ENCODE assay signal across 16 cellular contexts in the genomic region with DNA sequence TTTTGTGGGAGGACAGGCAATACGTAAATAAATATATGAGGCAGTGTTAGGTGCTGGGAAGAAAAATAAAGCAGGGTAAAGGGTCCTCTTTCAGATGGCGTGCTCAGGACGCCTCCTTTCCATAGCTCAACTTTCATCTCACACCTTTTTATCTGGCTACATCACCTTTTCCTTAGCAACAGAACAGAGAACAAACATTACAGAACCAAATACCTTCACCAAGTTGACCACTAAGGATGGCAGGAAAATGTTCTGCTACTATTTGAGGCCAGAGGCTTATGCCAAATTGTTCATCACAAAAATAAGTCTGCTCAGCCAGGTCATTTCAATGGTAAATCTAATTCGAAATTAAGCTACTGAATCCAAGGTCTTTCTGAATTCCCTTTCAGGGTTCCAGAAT.
DNase-seq lines count a peak whose midpoint lies in the region; ATAC-seq and TF ChIP-seq lines count a peak whose summit lies in the region.
"Had no signal": no experiment of that assay in that cellular context is flagged by ENCODE, and none has a peak within 500 bp of the region (broad histone marks: within the 10 kb centered on the region; RNA-seq: fewer than 3 reads in every experiment).

No MANE protein-coding gene starts in this region.

- intact Hi-C loops in Right ventricle myocardium superior (cut with DNase I) (no loop called here), cardiac septum (cut with DNase I) (no loop called here), heart right ventricle (cut with DNase I) (no loop called here)

- no peak overlapping the region for H3K18ac ChIP-seq in mesendoderm (ENCODE audit: low read length)

- H3K79me2 ChIP-seq in mesendoderm (ENCODE audit: control insufficient read depth, insufficient read depth, low read length), result no peaks in the 10 kb centered on the region

- H4K5ac ChIP-seq in mesendoderm (ENCODE audit: low read length), result no peak overlapping the region

- no peak overlapping the region for H3K9ac ChIP-seq in mesendoderm (ENCODE audit: low read length)
- H3K9ac ChIP-seq: GM23248 had no signal

- 50 to 52% methylated on average over 4 of the region's 4 CpGs for WGBS in heart right ventricle, 2 donors
- no CpG with 5 or more reads among the region's 4 CpGs for WGBS in mesendoderm (ENCODE audit: extremely low coverage, insufficient coverage, low lambda C conversion rate)

- H4K8ac ChIP-seq in mesendoderm (ENCODE audit: low read depth, low read length), result no peak overlapping the region

- H3K4me3 ChIP-seq in heart right ventricle (no peak overlapping the region), right atrium auricular region (no peak overlapping the region), mesendoderm (ENCODE audit: low read length) (no peak overlapping the region)
- H3K4me3 ChIP-seq: GM23248 had no signal

- no peak overlapping the region for H2BK5ac ChIP-seq in mesendoderm (ENCODE audit: low read length)

- H3K4ac ChIP-seq in mesendoderm (ENCODE audit: low read depth, low read length), result no peak overlapping the region

- H3K56ac ChIP-seq in mesendoderm (ENCODE audit: low read length), result no peak overlapping the region

- H2BK15ac ChIP-seq in mesendoderm (replicated peaks; ENCODE audit: low read depth), result no peak overlapping the region

- no peak overlapping the region for H2BK120ac ChIP-seq in mesendoderm (ENCODE audit: low read depth, low read length)

- H3K27ac ChIP-seq in heart right ventricle (no peak overlapping the region), right atrium auricular region (peak overlapping the region; percentile 35 to 81), mesendoderm (ENCODE audit: low read depth, low read length) (no peak overlapping the region)
- H3K27ac ChIP-seq: GM23248 had no signal

- ATAC-seq in Right ventricle myocardium superior (ENCODE audit: poor library complexity), result peak; percentile 81
- peak in 5 of 8 donors; percentile 30 to 85 (median 61) for ATAC-seq in heart right ventricle

- H3K36me3 ChIP-seq in heart right ventricle (no peaks in the 10 kb centered on the region), right atrium auricular region (no peaks in the 10 kb centered on the region), mesendoderm (ENCODE audit: control insufficient read depth, insufficient read depth, low read length) (no peaks in the 10 kb centered on the region)

- DNase-seq in Right ventricle myocardium superior, result no peak
- no peak for DNase-seq in cardiac septum (ENCODE audit: low spot score)
- DNase-seq in heart right ventricle, result no peak
- DNase-seq in right atrium auricular region (ENCODE audit: low spot score), result no peak
- peak; percentile 63 for DNase-seq in mesendoderm
- DNase-seq in COR-L47 (lab: John Stamatoyannopoulos, UW), result no peak
- no peak for DNase-seq in 8988T
- DNase-seq in NCI-H187 (lab: John Stamatoyannopoulos, UW), result no peak
- DNase-seq: C1 segment of cervical spinal cord; Caco-2; CD4-positive, alpha-beta memory T cell; DMS153; DND-41; GM23248; H7; HCEC 1CT had no signal

- H3K4me1 ChIP-seq in heart right ventricle (peaks cover 0 to 12% (median 9%) of the 10 kb centered on the region in 9 donors), right atrium auricular region (peaks cover 0 to 9% of the 10 kb centered on the region in 2 donors), mesendoderm (ENCODE audit: control insufficient read depth, low read depth, low read length) (peaks cover 4% of the 10 kb centered on the region)
- H3K4me1 ChIP-seq: Caco-2 had no signal

- H3K4me2 ChIP-seq in mesendoderm (ENCODE audit: low read length), result no peak overlapping the region

- H3K9me3 ChIP-seq in heart right ventricle (peaks cover 0 to 9% (median 0%) of the 10 kb centered on the region in 11 donors), right atrium auricular region (no peaks in the 10 kb centered on the region)
- H3K9me3 ChIP-seq: Caco-2 had no signal

- no peak overlapping the region for H2AK5ac ChIP-seq in mesendoderm (ENCODE audit: low read length)

- H3K27me3 ChIP-seq in heart right ventricle, result no peaks in the 10 kb centered on the region
- H3K27me3 ChIP-seq in right atrium auricular region, result no peaks in the 10 kb centered on the region
- no peaks in the 10 kb centered on the region for H3K27me3 ChIP-seq in mesendoderm (ENCODE audit: insufficient read depth, low read length, poor library complexity)

- TF ChIP-seq CTCF in heart right ventricle (IDR thresholded peaks at IDR 0.05), result no peak
- no peak for TF ChIP-seq CTCF in right atrium auricular region (IDR thresholded peaks at IDR 0.05)

- no peaks in the 10 kb centered on the region for H3K79me1 ChIP-seq in mesendoderm (ENCODE audit: low read length)

- no peak overlapping the region for H3K23ac ChIP-seq in mesendoderm (ENCODE audit: low read length)

Comparison
In these comparisons a context has a peak if more than half of its experiments do, and no peak if none do; other contexts are left out.
1. H3K27ac ChIP-seq: peak in right atrium auricular region (2 of 2); none in heart right ventricle (0 of 10) and mesendoderm (single experiment).